In genomic region chr17:43679911-43680310, GRCh38 we compare ENCODE assay signal across 35 cellular contexts. TPM values are rescaled to one million over a fixed set of nuclear protein-coding genes. Genes with fewer than 3 reads are reported as not detected.
"Had no signal": no experiment of that assay in that cellular context is flagged by ENCODE, and none has a peak within 500 bp of the region (broad histone marks: within the 10 kb centered on the region; RNA-seq: fewer than 3 reads in every experiment).

No MANE protein-coding gene starts in this region.

- H3K9ac ChIP-seq: SK-N-SH had no signal

- ATAC-seq: activated naive CD8-positive, alpha-beta T cell treated with anti-CD3 and anti-CD28 coated beads, Interleukin-2, amount 50 U/mL, for 24 hours; PC-3 had no signal

- H3K27ac Mint-ChIP-seq: activated B cell treated with CpG ODN at 0.5 μM for 24 hours; activated CD4-positive, alpha-beta memory T cell treated with anti-CD3 and anti-CD28 coated beads for 36 hours; activated naive CD4-positive, alpha-beta T cell treated with anti-CD3 and anti-CD28 coated beads, Interleukin-2, amount 10 ng/mL, durations not matched to agents 7 days and 5 days; activated naive CD8-positive, alpha-beta T cell; activated naive CD8-positive, alpha-beta T cell treated with anti-CD3 and anti-CD28 coated beads, Interleukin-2, amount 50 U/mL, for 24 hours; T-helper 1 cell treated with Interleukin-12 subunit alpha and Interleukin-12 subunit beta and Interleukin-4 antibody, amounts not matched to agents 30 μg/mL and 1 μg/mL, for 36 hours; T-helper 2 cell treated with Interferon-gamma antibody and Interleukin-4, amounts not matched to agents 5 μg/mL and 100 μg/mL, for 36 hours had no signal

- H3K36me3 ChIP-seq: ascending aorta, cardiac muscle cell, Peyer's patch, SJSA1 had no signal

- H3K4me2 ChIP-seq: SK-N-SH had no signal

- DNase-seq: activated B cell treated with CpG ODN at 0.5 μM for 24 hours; activated CD4-positive, alpha-beta memory T cell treated with anti-CD3 and anti-CD28 coated beads for 36 hours; activated CD4-positive, alpha-beta T cell treated with anti-CD3 and anti-CD28 coated beads for 4 hours; activated CD4-positive, alpha-beta T cell treated with anti-CD3 and anti-CD28 coated beads, Interleukin-2, amount 50 U/mL, for 1 hour; activated CD4-positive, CD25-positive, alpha-beta regulatory T cell treated with anti-CD3 and anti-CD28 coated beads, Interleukin-2, amount 50 U/mL, for 72 hours; activated CD8-positive, alpha-beta memory T cell treated with anti-CD3 and anti-CD28 coated beads, Interleukin-2, amount 50 U/mL, for 4 hours; activated effector memory CD4-positive, alpha-beta T cell treated with Interleukin-2 at 50 U/mL for 16 hours; activated naive CD4-positive, alpha-beta T cell treated with anti-CD3 and anti-CD28 coated beads, Interleukin-2, amount 10 ng/mL, durations not matched to agents 7 days and 5 days; activated naive CD8-positive, alpha-beta T cell treated with anti-CD3 and anti-CD28 coated beads, Interleukin-2, amount 50 U/mL, for 24 hours; activated T-cell treated with anti-CD3 and anti-CD28 coated beads for 4 hours; activated T-cell treated with anti-CD3 and anti-CD28 coated beads, Interleukin-2, amount 50 U/mL, for 48 hours; amygdala; Karpas-422; NCI-H1105 treated with DMSO at 0.1 percent for 48 hours; NCI-H1436; NCI-H1694; NCI-H1930; NCI-H2107; NCI-H2171; NCI-H510A; NCI-H526; NCI-H774; PC-3; Peyer's patch; SHP77 treated with DMSO at 0.1 percent for 48 hours; SK-N-SH had no signal

- FAIRE-seq: TTC549 had no signal

- H3K4me3 Mint-ChIP-seq: activated B cell treated with CpG ODN at 0.5 μM for 24 hours; activated CD4-positive, alpha-beta memory T cell treated with anti-CD3 and anti-CD28 coated beads for 36 hours; activated naive CD4-positive, alpha-beta T cell treated with anti-CD3 and anti-CD28 coated beads, Interleukin-2, amount 10 ng/mL, durations not matched to agents 7 days and 5 days; activated naive CD8-positive, alpha-beta T cell; activated naive CD8-positive, alpha-beta T cell treated with anti-CD3 and anti-CD28 coated beads, Interleukin-2, amount 50 U/mL, for 24 hours; central memory CD8-positive, alpha-beta T cell; T-helper 1 cell treated with Interleukin-12 subunit alpha and Interleukin-12 subunit beta and Interleukin-4 antibody, amounts not matched to agents 30 μg/mL and 1 μg/mL, for 36 hours; T-helper 2 cell treated with Interferon-gamma antibody and Interleukin-4, amounts not matched to agents 5 μg/mL and 100 μg/mL, for 36 hours had no signal

- H3K9me3 ChIP-seq: ascending aorta, Peyer's patch, SJSA1, SK-N-SH had no signal

- H3K9me3 Mint-ChIP-seq: activated B cell treated with CpG ODN at 0.5 μM for 24 hours; activated CD4-positive, alpha-beta memory T cell treated with anti-CD3 and anti-CD28 coated beads for 36 hours; activated naive CD4-positive, alpha-beta T cell treated with anti-CD3 and anti-CD28 coated beads, Interleukin-2, amount 10 ng/mL, durations not matched to agents 7 days and 5 days; activated naive CD8-positive, alpha-beta T cell treated with anti-CD3 and anti-CD28 coated beads, Interleukin-2, amount 50 U/mL, for 24 hours; central memory CD8-positive, alpha-beta T cell; T-helper 1 cell treated with Interleukin-12 subunit alpha and Interleukin-12 subunit beta and Interleukin-4 antibody, amounts not matched to agents 30 μg/mL and 1 μg/mL, for 36 hours; T-helper 2 cell treated with Interferon-gamma antibody and Interleukin-4, amounts not matched to agents 5 μg/mL and 100 μg/mL, for 36 hours had no signal

- H3K27me3 Mint-ChIP-seq: activated CD4-positive, alpha-beta memory T cell treated with anti-CD3 and anti-CD28 coated beads for 36 hours; activated naive CD8-positive, alpha-beta T cell had no signal

- H3K4me3 ChIP-seq: ascending aorta, cardiac muscle cell, Peyer's patch, SJSA1 had no signal

- H3K27ac ChIP-seq: ascending aorta, cardiac muscle cell, Peyer's patch, SJSA1 had no signal

- H3K36me3 Mint-ChIP-seq: activated CD4-positive, alpha-beta memory T cell treated with anti-CD3 and anti-CD28 coated beads for 36 hours; activated naive CD4-positive, alpha-beta T cell treated with anti-CD3 and anti-CD28 coated beads, Interleukin-2, amount 10 ng/mL, durations not matched to agents 7 days and 5 days; activated naive CD8-positive, alpha-beta T cell had no signal

- H3K27me3 ChIP-seq: ascending aorta, cardiac muscle cell, Peyer's patch, SJSA1 had no signal

RNA-seq across cellular contexts. Expression of gene MEOX1, which starts 18.2 kb away (rescaled TPM):
- total RNA-seq: activated B cell treated with CpG ODN at 0.5 μM for 24 hours, MCF 10A, SJSA1 had no signal
